ENCODE assay signal across 8 cellular contexts in genomic region chr9:36258170-36258988, GRCh38. TPM values are rescaled to one million over a fixed set of nuclear protein-coding genes. Genes with fewer than 3 reads are reported as not detected.
DNase-seq lines count a peak whose midpoint lies in the region; ATAC-seq and TF ChIP-seq lines count a peak whose summit lies in the region.

Gene GNE (minus strand): TSS chr9:36258448. CDS start chr9:36249355, 9,093 bp downstream.

- H3K27ac Mint-ChIP-seq in activated CD4-positive, alpha-beta memory T cell treated with anti-CD3 and anti-CD28 coated beads, Interleukin-2, amount 10 ng/mL, durations not matched to agents 7 days and 5 days = peak within 1 kb of the TSS; percentile 87

- H3K4me3 ChIP-seq in dorsolateral prefrontal cortex (peak within 1 kb of the TSS; percentile 62 to 97 (median 86)), liver (ENCODE audit: low read depth in 1 of 3, low read length in 3 of 3) (peak within 1 kb of the TSS; percentile 78 to 96 (median 94))

- 1% methylated on average over 78 of the region's 78 CpGs for WGBS in liver

- H3K36me3 ChIP-seq in liver (ENCODE audit: control insufficient read depth in 4 of 4, insufficient read depth in 3 of 4, low read depth in 1 of 4, low read length in 3 of 4) = no peaks in the 10 kb centered on the region

- peaks cover 22% of the 10 kb centered on the region for H3K4me1 Mint-ChIP-seq in activated CD4-positive, alpha-beta memory T cell treated with anti-CD3 and anti-CD28 coated beads, Interleukin-2, amount 10 ng/mL, durations not matched to agents 7 days and 5 days

- peak within 1 kb of the TSS; percentile 79 to 98 (median 95) for H3K27ac ChIP-seq in dorsolateral prefrontal cortex
- H3K27ac ChIP-seq in liver (ENCODE audit: low read depth in 1 of 2, low read length in 2 of 2) = peak within 1 kb of the TSS; percentile 96 to 99

- CTCF ChIA-PET in activated CD4-positive, alpha-beta memory T cell treated with anti-CD3 and anti-CD28 coated beads, Interleukin-2, amount 10 ng/mL, durations not matched to agents 7 days and 5 days (lab: Charles Lee) = interaction anchor here (0.6 to 2.3 kb wide), 5 partner anchors 16 to 662 kb away, joined by 4 to 13 read pairs (median 7); partner anchors contain the start of gene CLTA

- H3K27me3 ChIP-seq in dorsolateral prefrontal cortex (no peaks in the 10 kb centered on the region), liver (ENCODE audit: control insufficient read depth in 4 of 4, insufficient read depth in 4 of 4, low read length in 3 of 4) (no peaks in the 10 kb centered on the region)

- ATAC-seq in HG03439 (IDR thresholded peaks at IDR 0.05; ENCODE audit: unreplicated experiment) = peak; percentile 87

- TF ChIP-seq CTCF in dorsolateral prefrontal cortex (IDR thresholded peaks at IDR 0.05 in 54 of 56, conservative IDR thresholded peaks at IDR 0.05 in 2 of 56; ENCODE audit: low read depth in 1 of 56, partially characterized antibody in 56 of 56) (peak in 18 of 56 donors; percentile 4 to 42 (median 22)), liver (IDR thresholded peaks at IDR 0.05; ENCODE audit: low read depth, low read length, missing input control) (no peak)

- POLR2A ChIA-PET in activated CD4-positive, alpha-beta memory T cell treated with anti-CD3 and anti-CD28 coated beads, Interleukin-2, amount 10 ng/mL, durations not matched to agents 7 days and 5 days (lab: Charles Lee) = interaction anchor here (0.6 to 4.1 kb wide), 14 partner anchors 9 to 527 kb away, joined by 3 to 45 read pairs (median 5); partner anchors contain the start of genes CLTA, CREB3, GLIPR2 and RNF38

- H3K27me3 Mint-ChIP-seq in activated CD4-positive, alpha-beta memory T cell treated with anti-CD3 and anti-CD28 coated beads, Interleukin-2, amount 10 ng/mL, durations not matched to agents 7 days and 5 days = no peaks in the 10 kb centered on the region

- peaks cover 10% of the 10 kb centered on the region for H3K36me3 Mint-ChIP-seq in activated CD4-positive, alpha-beta memory T cell treated with anti-CD3 and anti-CD28 coated beads, Interleukin-2, amount 10 ng/mL, durations not matched to agents 7 days and 5 days (ENCODE audit: low read depth)

- DNase-seq in AML-193 (lab: John Stamatoyannopoulos, UW) (peak; percentile 90 to 91), GM19238 (ENCODE audit: insufficient read length, low spot score) (peak; percentile 78), NCI-H748 treated with DMSO at 0.1 percent for 48 hours (lab: John Stamatoyannopoulos, UW) (peak; percentile 53), dorsolateral prefrontal cortex (peak; percentile 96 to 100 (median 98))
- DNase-seq in activated CD4-positive, alpha-beta memory T cell treated with anti-CD3 and anti-CD28 coated beads, Interleukin-2, amount 10 ng/mL, durations not matched to agents 7 days and 5 days = peak; percentile 98
- DNase-seq in stimulated activated CD4-positive, alpha-beta T cell treated with anti-CD3 and anti-CD28 coated beads, Interleukin-4, amount 100 ng/mL, for 1 hour = peak; percentile 99

- H3K9me3 Mint-ChIP-seq in activated CD4-positive, alpha-beta memory T cell treated with anti-CD3 and anti-CD28 coated beads, Interleukin-2, amount 10 ng/mL, durations not matched to agents 7 days and 5 days = no peaks in the 10 kb centered on the region

- intact Hi-C loops in dorsolateral prefrontal cortex (cut with DNase I) = loop anchor here (2.0 to 5.0 kb wide), 6 partner anchors 41 to 142 kb away; partner anchors contain the start of genes CLTA (in 1 of the 2) and RNF38 (in 1 of the 2)

- H3K4me3 Mint-ChIP-seq in activated CD4-positive, alpha-beta memory T cell treated with anti-CD3 and anti-CD28 coated beads, Interleukin-2, amount 10 ng/mL, durations not matched to agents 7 days and 5 days = peak within 1 kb of the TSS; percentile 98

- peak within 1 kb of the TSS; percentile 63 to 93 for H3K9ac ChIP-seq in liver (ENCODE audit: low read depth in 1 of 2, low read length in 2 of 2)

- H3K9me3 ChIP-seq in liver (ENCODE audit: control insufficient read depth in 4 of 4, low read length in 3 of 4) = no peaks in the 10 kb centered on the region

- H3K4me1 ChIP-seq in liver (ENCODE audit: control insufficient read depth in 4 of 4, insufficient read depth in 4 of 4, low read length in 3 of 4) = peaks cover 5 to 27% (median 19%) of the 10 kb centered on the region in 4 donors

- TF ChIP-seq RAD21 in liver (IDR thresholded peaks at IDR 0.05) = peak in 1 of 2 donors; percentile 46

TF ChIP-seq in liver, 16 proteins besides CTCF, POLR2A, EP300 and RAD21:
- TF ChIP-seq ZBTB33 (IDR thresholded peaks at IDR 0.05) (peak; percentile 14), FOXA2 (IDR thresholded peaks at IDR 0.05) (no peak), SP1 (IDR thresholded peaks at IDR 0.05) (peak; percentile 62), REST (IDR thresholded peaks at IDR 0.05) (peak; percentile 78), YY1 (IDR thresholded peaks at IDR 0.05) (peak; percentile 93), RXRA (IDR thresholded peaks at IDR 0.05) (peak in 1 of 2 donors; percentile 30), GABPA (IDR thresholded peaks at IDR 0.05 in 1 of 2, conservative IDR thresholded peaks at IDR 0.05 in 1 of 2) (no peak), TAF1 (conservative IDR thresholded peaks at IDR 0.05) (peak; percentile 74), HNF4A (conservative IDR thresholded peaks at IDR 0.05) (peak in 1 of 2 donors; percentile 12)
TF ChIP-seq in liver: peak in this region for 7.

RNA-seq across cellular contexts. Expression of gene GNE, which starts in this region (rescaled TPM):
- total RNA-seq in activated CD4-positive, alpha-beta memory T cell treated with anti-CD3 and anti-CD28 coated beads, Interleukin-2, amount 10 ng/mL, durations not matched to agents 7 days and 5 days = 10 to 100 TPM; 22.0 to 23.0 TPM
- total RNA-seq in dorsolateral prefrontal cortex (10 to 100 TPM; 14.4 to 29.7 (median 22.9) TPM), liver (100 to 1,000 TPM in 1 of 2 donors, 10 to 100 TPM in 1; 21.8 to 177 TPM)
- polyA plus RNA-seq in liver = 10 to 100 TPM; 37.8 to 38.4 TPM

Comparison
In these comparisons a context has a peak if more than half of its experiments do, and no peak if none do; other contexts are left out.
1. Peak in every context shown above with its lines: DNase-seq, ATAC-seq, H3K4me3 ChIP-seq and H3K27ac ChIP-seq.